Comparison of ENCODE assay signal across 1 cellular context in genomic region chr10:75399461-75400162, GRCh38.
TF ChIP-seq lines count a peak whose summit lies in the region.

No MANE protein-coding gene starts in this region.

TF ChIP-seq in HepG2, 621 proteins besides CTCF, POLR2A, EP300 and RAD21 (continued from another document):
- TF ChIP-seq RNF219 (CRISPR knock-in tag; IDR thresholded peaks at IDR 0.05) (no peak), ZNF644 (CRISPR knock-in tag; IDR thresholded peaks at IDR 0.05; ENCODE audit: low read depth) (no peak), RBFOX2 (IDR thresholded peaks at IDR 0.05; ENCODE audit: low read depth, low read length) (peak; percentile 45), ZNF639 (CRISPR knock-in tag; conservative IDR thresholded peaks at IDR 0.05) (no peak), ZNF274 (CRISPR knock-in tag; IDR thresholded peaks at IDR 0.05) (peak; percentile 33; the same call in 1 of the 2 replicates), MIXL1 (CRISPR knock-in tag; IDR thresholded peaks at IDR 0.05) (no peak), ZNF784 (CRISPR knock-in tag; IDR thresholded peaks at IDR 0.05; ENCODE audit: borderline replicate concordance) (no peak), DNMT3B (CRISPR knock-in tag; conservative IDR thresholded peaks at IDR 0.05) (no peak), IRF2 (CRISPR knock-in tag; IDR thresholded peaks at IDR 0.05) (no peak), ZNF484 (CRISPR knock-in tag; IDR thresholded peaks at IDR 0.05; ENCODE audit: borderline replicate concordance, low read depth) (no peak), ZNF143 (CRISPR knock-in tag; IDR thresholded peaks at IDR 0.05) (no peak), SUZ12 (IDR thresholded peaks at IDR 0.05; ENCODE audit: low read depth, low read length) (no peak), SP5 (CRISPR knock-in tag; IDR thresholded peaks at IDR 0.05; ENCODE audit: borderline replicate concordance, low read depth) (no peak), SMYD3 (CRISPR knock-in tag; IDR thresholded peaks at IDR 0.05) (no peak), ZNF614 (CRISPR knock-in tag; IDR thresholded peaks at IDR 0.05; ENCODE audit: borderline replicate concordance) (no peak), ZNF503 (CRISPR knock-in tag; IDR thresholded peaks at IDR 0.05) (no peak), ZNF574 (CRISPR knock-in tag; IDR thresholded peaks at IDR 0.05) (0 out of 2 replicates have a peak, but pooled peaks have one; percentile 12), LCORL (IDR thresholded peaks at IDR 0.05) (no peak), LCORL (CRISPR knock-in tag; IDR thresholded peaks at IDR 0.05) (no peak), BCL3 (CRISPR knock-in tag; IDR thresholded peaks at IDR 0.05) (peak; percentile 60; the same call in 1 of the 2 replicates), NFYC (CRISPR knock-in tag; IDR thresholded peaks at IDR 0.05) (no peak), SNAPC2 (CRISPR knock-in tag; IDR thresholded peaks at IDR 0.05) (no peak), ZNF205 (CRISPR knock-in tag; IDR thresholded peaks at IDR 0.05) (no peak), CBX1 (IDR thresholded peaks at IDR 0.05; ENCODE audit: low read depth) (no peak), MYC (CRISPR knock-in tag; IDR thresholded peaks at IDR 0.05; ENCODE audit: borderline replicate concordance) (0 out of 2 replicates have a peak, but pooled peaks have one; percentile 44), TMF1 (CRISPR knock-in tag; IDR thresholded peaks at IDR 0.05; ENCODE audit: low read depth) (0 out of 2 replicates have a peak, but pooled peaks have one; percentile 21), ZNF496 (CRISPR knock-in tag; IDR thresholded peaks at IDR 0.05; ENCODE audit: insufficient replicate concordance) (no peak), STAT5B (CRISPR knock-in tag; IDR thresholded peaks at IDR 0.05) (no peak), SMAD1 (CRISPR knock-in tag; IDR thresholded peaks at IDR 0.05; ENCODE audit: borderline replicate concordance, low read depth) (0 out of 2 replicates have a peak, but pooled peaks have one; percentile 43), BRD4 (CRISPR knock-in tag; IDR thresholded peaks at IDR 0.05) (no peak), KLF11 (CRISPR knock-in tag; IDR thresholded peaks at IDR 0.05) (no peak), IKZF5 (CRISPR knock-in tag; IDR thresholded peaks at IDR 0.05) (0 out of 2 replicates have a peak, but pooled peaks have one; percentile 19), SIN3B (IDR thresholded peaks at IDR 0.05; ENCODE audit: low read length) (no peak)
